1 cellular context compared by ENCODE assay signal in genomic region chr12:4276524-4277204, GRCh38.
TF ChIP-seq lines count a peak whose summit lies in the region.

No MANE protein-coding gene starts in this region.

TF ChIP-seq in GM12878, 131 proteins besides CTCF, POLR2A, EP300 and RAD21 (continues in another document):
- no peak for TF ChIP-seq SIN3A (IDR thresholded peaks at IDR 0.05; ENCODE audit: low read depth, low read length)
- TF ChIP-seq USF2 (IDR thresholded peaks at IDR 0.05; ENCODE audit: borderline replicate concordance, low read depth, low read length): no peak
- peak; percentile 87 for TF ChIP-seq CHD2 (IDR thresholded peaks at IDR 0.05; ENCODE audit: borderline replicate concordance, low read depth, low read length)
- no peak for TF ChIP-seq HDAC2 (IDR thresholded peaks at IDR 0.05)
- no peak for TF ChIP-seq TCF3 (IDR thresholded peaks at IDR 0.05; ENCODE audit: borderline replicate concordance, insufficient read depth, low read depth, low read length)
- TF ChIP-seq ZBTB40 (IDR thresholded peaks at IDR 0.05; ENCODE audit: borderline replicate concordance): no peak
- TF ChIP-seq KDM1A (IDR thresholded peaks at IDR 0.05; ENCODE audit: borderline replicate concordance): no peak
- no peak for TF ChIP-seq TCF7 (IDR thresholded peaks at IDR 0.05; ENCODE audit: borderline replicate concordance)
- no peak for TF ChIP-seq RFX5 (IDR thresholded peaks at IDR 0.05; ENCODE audit: low read depth, low read length)
- 0 out of 2 replicates have a peak, but pooled peaks have one; percentile 41 for TF ChIP-seq LARP7 (IDR thresholded peaks at IDR 0.05)
- no peak for TF ChIP-seq SREBF1 (IDR thresholded peaks at IDR 0.05; ENCODE audit: low read length)
- no peak for TF ChIP-seq ZNF622 (IDR thresholded peaks at IDR 0.05)
- peak; percentile 63 for TF ChIP-seq FOXM1 (IDR thresholded peaks at IDR 0.05; ENCODE audit: low read depth, low read length)
- TF ChIP-seq EZH2 (IDR thresholded peaks at IDR 0.05; ENCODE audit: borderline replicate concordance, control insufficient read depth, low read depth, low read length): no peak
- TF ChIP-seq BCLAF1 (IDR thresholded peaks at IDR 0.05): no peak
- TF ChIP-seq NR2C1 (IDR thresholded peaks at IDR 0.05): peak; percentile 56; the same call in 1 of the 2 replicates
- peak; percentile 61 to 71 for TF ChIP-seq IKZF2 (IDR thresholded peaks at IDR 0.05)
- TF ChIP-seq SIX5 (IDR thresholded peaks at IDR 0.05; ENCODE audit: low read depth, low read length, severe bottlenecking): no peak
- TF ChIP-seq STAT1 (conservative IDR thresholded peaks at IDR 0.05): peak; percentile 90
- TF ChIP-seq MEF2B (IDR thresholded peaks at IDR 0.05; ENCODE audit: partially characterized antibody, poor library complexity, severe bottlenecking): peak; percentile 18
- no peak for TF ChIP-seq PML (IDR thresholded peaks at IDR 0.05; ENCODE audit: low read length)
- peak; percentile 65; the same call in 1 of the 3 replicates for TF ChIP-seq POU2F2 (IDR thresholded peaks at IDR 0.05; ENCODE audit: borderline replicate concordance, low read depth, low read length)
- no peak for TF ChIP-seq CBX3 (IDR thresholded peaks at IDR 0.05; ENCODE audit: borderline replicate concordance, low read depth)
- TF ChIP-seq FOXK2 (IDR thresholded peaks at IDR 0.05): no peak
- peak; percentile 84; the same call in 1 of the 2 replicates for TF ChIP-seq ZNF687 (IDR thresholded peaks at IDR 0.05)
- no peak for TF ChIP-seq IRF3 (IDR thresholded peaks at IDR 0.05)
- no peak; the same call in 1 of the 2 replicates for TF ChIP-seq PAX5 (IDR thresholded peaks at IDR 0.05; ENCODE audit: borderline replicate concordance, low read depth, low read length)
- TF ChIP-seq ETV6 (conservative IDR thresholded peaks at IDR 0.05 in 1 of 2, IDR thresholded peaks at IDR 0.05 in 1 of 2; ENCODE audit: borderline replicate concordance in 1 of 2, low read depth in 1 of 2): peak in 1 of 2 experiments; percentile 47; a peak in 1 of 4 replicates
- TF ChIP-seq SREBF2 (IDR thresholded peaks at IDR 0.05; ENCODE audit: low read length): no peak
- TF ChIP-seq ZSCAN29 (IDR thresholded peaks at IDR 0.05): no peak
- TF ChIP-seq SMARCA5 (IDR thresholded peaks at IDR 0.05): peak; percentile 75; the same call in 1 of the 2 replicates
- no peak for TF ChIP-seq BRCA1 (IDR thresholded peaks at IDR 0.05; ENCODE audit: low read depth, low read length)
- TF ChIP-seq JUND (IDR thresholded peaks at IDR 0.05; ENCODE audit: low read depth, low read length): 0 out of 2 replicates have a peak, but pooled peaks have one; percentile 40
- TF ChIP-seq MTA3 (IDR thresholded peaks at IDR 0.05; ENCODE audit: borderline replicate concordance, low read length): no peak
- TF ChIP-seq MEF2A (IDR thresholded peaks at IDR 0.05; ENCODE audit: insufficient read depth, low read depth, low read length): peak; percentile 77
- TF ChIP-seq RAD51 (IDR thresholded peaks at IDR 0.05): no peak
- no peak for TF ChIP-seq PKNOX1 (IDR thresholded peaks at IDR 0.05)
- no peak for TF ChIP-seq BACH1 (IDR thresholded peaks at IDR 0.05; ENCODE audit: borderline replicate concordance)
- no peak for TF ChIP-seq SP1 (IDR thresholded peaks at IDR 0.05; ENCODE audit: low read depth, low read length)
- no peak for TF ChIP-seq ASH2L (IDR thresholded peaks at IDR 0.05; ENCODE audit: borderline replicate concordance, low read depth)
- no peak for TF ChIP-seq CHD4 (IDR thresholded peaks at IDR 0.05)
- TF ChIP-seq RCOR1 (conservative IDR thresholded peaks at IDR 0.05; ENCODE audit: low read depth, low read length): no peak
- TF ChIP-seq BHLHE40 (IDR thresholded peaks at IDR 0.05; ENCODE audit: borderline replicate concordance in 1 of 2, low read depth in 2 of 2, low read length in 1 of 2): peak; percentile 25 to 57; a peak in 1 of 4 replicates
- TF ChIP-seq PBX3 (IDR thresholded peaks at IDR 0.05; ENCODE audit: insufficient replicate concordance, low read depth, low read length): no peak
- no peak for TF ChIP-seq IRF5 (IDR thresholded peaks at IDR 0.05; ENCODE audit: borderline replicate concordance)
- peak; percentile 39; the same call in 1 of the 2 replicates for TF ChIP-seq GATAD2B (conservative IDR thresholded peaks at IDR 0.05; ENCODE audit: low read depth)
- peak; percentile 89 for TF ChIP-seq NBN (IDR thresholded peaks at IDR 0.05)
- no peak for TF ChIP-seq RBBP5 (conservative IDR thresholded peaks at IDR 0.05)
- no peak for TF ChIP-seq SMAD1 (IDR thresholded peaks at IDR 0.05; ENCODE audit: low read depth, partially characterized antibody)
- no peak for TF ChIP-seq DPF2 (IDR thresholded peaks at IDR 0.05)
- TF ChIP-seq NR2F1 (conservative IDR thresholded peaks at IDR 0.05): peak; percentile 63; the same call in 1 of the 2 replicates
- TF ChIP-seq ZNF274 (IDR thresholded peaks at IDR 0.05; ENCODE audit: insufficient read depth, insufficient read length): no peak
